Comparison of ENCODE assay signal across 8 cellular contexts in genomic region chr16:46554435-46554834, GRCh38.
DNase-seq lines count a peak whose midpoint lies in the region; ATAC-seq and TF ChIP-seq lines count a peak whose summit lies in the region.
"Not testable (repeated sequence)": the region's sequence is repeated elsewhere in the genome, so short reads cannot be mapped to it uniquely, and the experiment has no call there.

No MANE protein-coding gene starts in this region.

- not testable (repeated sequence) for H3K9me3 Mint-ChIP-seq in T-helper 2 cell treated with Interferon-gamma antibody and Interleukin-4, amounts not matched to agents 5 μg/mL and 100 μg/mL, for 36 hours; natural killer cell

- H3K4me1 Mint-ChIP-seq in T-helper 2 cell treated with Interferon-gamma antibody and Interleukin-4, amounts not matched to agents 5 μg/mL and 100 μg/mL, for 36 hours (ENCODE audit: low read depth); natural killer cell: not testable (repeated sequence)

- RAD21 ChIA-PET in HCT116 (lab: Charles Lee; ENCODE audit: low non-redundant PET in 1 of 2, low total read pairs in 2 of 2, uncharacterized antibody in 2 of 2, unreplicated experiment in 2 of 2): interaction anchor here in 1 of 2 experiments (0.5 to 0.7 kb wide), 2 partner anchors 116 to 1610 kb away, joined by 3 to 4 read pairs; no protein-coding TSS in a partner anchor

- DNase-seq in CMK (ENCODE audit: low read depth) (peak; percentile 43), HCT116 (ENCODE audit: low read depth, low spot score) (peak; percentile 48), NCI-H2171 (lab: John Stamatoyannopoulos, UW) (peak; percentile 3), adrenal gland (peak; percentile 47 to 88 (median 77)), globus pallidus (ENCODE audit: low spot score) (peak; percentile 51), natural killer cell (peak; percentile 33)
- peak; percentile 39 for DNase-seq in T-helper 2 cell treated with Interferon-gamma antibody and Interleukin-4, amounts not matched to agents 5 μg/mL and 100 μg/mL, for 36 hours (ENCODE audit: low spot score)
- peak; percentile 6 for DNase-seq in stimulated activated CD8-positive, alpha-beta memory T cell treated with anti-CD3 and anti-CD28 coated beads, Interleukin-15, amount 100 ng/mL, for 24 hours (ENCODE audit: low read depth)

- H3K4me3 ChIP-seq in HCT116 (replicated peaks in 1 of 2; ENCODE audit: low read depth in 1 of 2, low read length in 2 of 2); adrenal gland: not testable (repeated sequence)

- H3K27ac ChIP-seq in HCT116 (ENCODE audit: low read depth, low read length); adrenal gland: not testable (repeated sequence)

- intact Hi-C loops in HCT116 (cut with micrococcal nuclease) (loop anchor here (1.0 to 10.0 kb wide), 2 partner anchors 53 to 250 kb away; no protein-coding TSS in a partner anchor), natural killer cell (cut with micrococcal nuclease) (loop anchor here (1.0 kb wide), 1 partner anchor 53 kb away; no protein-coding TSS in a partner anchor)
- intact Hi-C loops in adrenal gland (cut with DNase I): not testable (repeated sequence)

- TF ChIP-seq POLR2A in HCT116 (IDR thresholded peaks at IDR 0.05; ENCODE audit: borderline replicate concordance, extremely low read depth, insufficient read depth, insufficient read length); adrenal gland (IDR thresholded peaks at IDR 0.05): not testable (repeated sequence)

- CTCF ChIA-PET in HCT116 (lab: Charles Lee): interaction anchor here (1.2 to 2.5 kb wide), 3 partner anchors 9 to 53 kb away, joined by 3 to 11 read pairs (median 3); no protein-coding TSS in a partner anchor

- TF ChIP-seq RAD21 in HCT116 (IDR thresholded peaks at IDR 0.05; ENCODE audit: low read depth): peak; percentile 74

- not testable (repeated sequence) for BruUV-seq in HCT116 (replicated peaks; lab: Mats Ljungman, UMichigan)

- H3K4me2 ChIP-seq in HCT116 (ENCODE audit: low read length): peak overlapping the region; percentile 39; the same call in 1 of the 2 replicates

- H3K9me2 ChIP-seq in HCT116 (ENCODE audit: insufficient read depth): not testable (repeated sequence)

- TF ChIP-seq CTCF in HCT116 (IDR thresholded peaks at IDR 0.05 in 2 of 3, conservative IDR thresholded peaks at IDR 0.05 in 1 of 3; ENCODE audit: borderline replicate concordance in 1 of 3, insufficient read depth in 1 of 3, low read depth in 2 of 3, low read length in 2 of 3) (peak; percentile 50 to 90 (median 76); a peak in 5 of 6 replicates), adrenal gland (IDR thresholded peaks at IDR 0.05) (peak; percentile 53 to 76 (median 70)), natural killer cell (IDR thresholded peaks at IDR 0.05) (peak; percentile 71)

- 17 to 19% (median 18%) methylated on average over 14 of the region's 14 CpGs for WGBS in adrenal gland, 4 donors

- not testable (repeated sequence) for H3K4me1 ChIP-seq in HCT116 (ENCODE audit: control insufficient read depth in 1 of 2, insufficient read depth in 2 of 2, low read length in 2 of 2); adrenal gland (replicated peaks in 1 of 2)

- POLR2A ChIA-PET in HCT116 (lab: Charles Lee): not testable (repeated sequence)

- not testable (repeated sequence) for H3K9ac ChIP-seq in HCT116 (ENCODE audit: low read length)

- H3K36me3 Mint-ChIP-seq in T-helper 2 cell treated with Interferon-gamma antibody and Interleukin-4, amounts not matched to agents 5 μg/mL and 100 μg/mL, for 36 hours (ENCODE audit: low read depth); natural killer cell: not testable (repeated sequence)

- H4K20me1 ChIP-seq in HCT116 (ENCODE audit: insufficient read depth): not testable (repeated sequence)

- H3K27me3 ChIP-seq in HCT116 (ENCODE audit: insufficient read depth, low read length); adrenal gland: not testable (repeated sequence)

- ATAC-seq in HCT116 (peak; percentile 87), natural killer cell (peak in 1 of 3 donors; percentile 30)

- not testable (repeated sequence) for H3K36me3 ChIP-seq in HCT116 (ENCODE audit: control insufficient read depth in 1 of 2, insufficient read depth in 2 of 2, low read length in 2 of 2); adrenal gland (replicated peaks in 1 of 2)

- peak overlapping the region; percentile 61 for H2AFZ ChIP-seq in HCT116 (ENCODE audit: low read depth, low read length, poor library complexity, severe bottlenecking)

- not testable (repeated sequence) for H3K27me3 Mint-ChIP-seq in T-helper 2 cell treated with Interferon-gamma antibody and Interleukin-4, amounts not matched to agents 5 μg/mL and 100 μg/mL, for 36 hours (ENCODE audit: low read depth)
- peaks cover 2 to 16% of the 10 kb centered on the region in 2 donors for H3K27me3 Mint-ChIP-seq in natural killer cell (ENCODE audit: low read depth in 2 of 2)

- peak overlapping the region; percentile 20 for H3K4me3 Mint-ChIP-seq in T-helper 2 cell treated with Interferon-gamma antibody and Interleukin-4, amounts not matched to agents 5 μg/mL and 100 μg/mL, for 36 hours
- not testable (repeated sequence) for H3K4me3 Mint-ChIP-seq in natural killer cell

- H3K27ac Mint-ChIP-seq in T-helper 2 cell treated with Interferon-gamma antibody and Interleukin-4, amounts not matched to agents 5 μg/mL and 100 μg/mL, for 36 hours; natural killer cell: not testable (repeated sequence)

- H3K79me2 ChIP-seq in HCT116 (ENCODE audit: insufficient read depth, low read length): not testable (repeated sequence)

- H3K9me3 ChIP-seq in HCT116 (ENCODE audit: control insufficient read depth in 1 of 2, insufficient read depth in 1 of 2, low read depth in 1 of 2, low read length in 2 of 2); adrenal gland (replicated peaks in 1 of 3): not testable (repeated sequence)

Comparison
In these comparisons a context has a peak if more than half of its experiments do, and no peak if none do; other contexts are left out.
1. DNase-seq: peak in every context shown above with its lines; median percentile 77 in adrenal gland; 51 in globus pallidus; 48 in HCT116; 43 in CMK; 39 in T-helper 2 cell treated with Interferon-gamma antibody and Interleukin-4, amounts not matched to agents 5 μg/mL and 100 μg/mL, for 36 hours; 33 in natural killer cell; 6 in stimulated activated CD8-positive, alpha-beta memory T cell treated with anti-CD3 and anti-CD28 coated beads, Interleukin-15, amount 100 ng/mL, for 24 hours; 3 in NCI-H2171.